ENCODE assay signal across 15 cellular contexts in the genomic region with DNA sequence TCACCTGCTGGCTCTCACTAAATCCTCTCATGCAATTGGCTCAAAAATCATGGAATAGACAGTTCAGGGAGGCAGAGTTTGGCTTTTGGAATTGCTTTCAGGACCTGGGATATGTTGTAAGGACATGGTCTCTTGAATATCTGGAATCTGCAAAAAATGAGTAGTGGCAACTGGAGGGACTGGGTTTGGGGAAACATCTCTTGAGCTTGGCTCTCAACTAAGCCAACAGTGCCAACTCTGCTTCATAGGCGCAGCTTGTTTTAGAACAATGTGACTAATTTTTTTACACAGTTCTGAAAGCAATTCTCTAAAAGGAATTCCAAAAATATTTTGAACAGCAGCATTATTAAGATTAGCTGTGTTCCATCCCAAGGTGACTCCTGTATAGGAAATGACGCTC.
A peak's percentile ranks its signal among the peaks of the same experiment; 100 is the strongest.
DNase-seq lines count a peak whose midpoint lies in the region; TF ChIP-seq lines count a peak whose summit lies in the region.
"Had no signal": no experiment of that assay in that cellular context is flagged by ENCODE, and none has a peak within 500 bp of the region (broad histone marks: within the 10 kb centered on the region; RNA-seq: fewer than 3 reads in every experiment).

No MANE protein-coding gene starts in this region.

- TF ChIP-seq POLR2A in thyroid gland (IDR thresholded peaks at IDR 0.05), result no peak

- peak; percentile 30 for DNase-seq in Ammon's horn (ENCODE audit: low spot score)
- DNase-seq in inferior parietal cortex (ENCODE audit: extremely low spot score), result peak; percentile 12
- peak; percentile 67 to 70 for DNase-seq in thyroid gland
- DNase-seq in cerebellar nuclear complex (lab: John Stamatoyannopoulos, UW), result no peak
- DNase-seq in KG1 (lab: John Stamatoyannopoulos, UW), result no peak
- DNase-seq: 8988T; ACHN; Caco-2; Calu3; CD4-positive, alpha-beta T cell; CD8-positive, alpha-beta T cell; DMS79 treated with DMSO at 0.1 percent for 48 hours had no signal

- intact Hi-C loops in thyroid gland (cut with DNase I), result no loop called here

- H3K4me3 ChIP-seq in thyroid gland (replicated peaks in 1 of 3), result no peak overlapping the region
- H3K4me3 ChIP-seq: BLaER1 treated with 17β-estradiol and CSF1 and Interleukin-3, amounts not matched to agents 10 nM and 100 nM; GM12878 had no signal

- H3K27ac ChIP-seq in thyroid gland, result peak overlapping the region; percentile 64 to 81 (median 75)
- H3K27ac ChIP-seq: BLaER1 treated with 17β-estradiol and CSF1 and Interleukin-3, amounts not matched to agents 10 nM and 100 nM; C4-2B had no signal

- no peak for TF ChIP-seq CTCF in thyroid gland (IDR thresholded peaks at IDR 0.05)

- H3K27me3 ChIP-seq in thyroid gland, result no peaks in the 10 kb centered on the region
- H3K27me3 ChIP-seq: BLaER1 treated with 17β-estradiol and CSF1 and Interleukin-3, amounts not matched to agents 10 nM and 100 nM had no signal

- H3K36me3 ChIP-seq in thyroid gland, result no peaks in the 10 kb centered on the region
- H3K36me3 ChIP-seq: BLaER1 treated with 17β-estradiol and CSF1 and Interleukin-3, amounts not matched to agents 10 nM and 100 nM had no signal

- WGBS in thyroid gland, 2 donors, result 20 to 40% methylated on average over 2 of the region's 2 CpGs

- H3K4me1 ChIP-seq in thyroid gland, result peaks cover 19 to 25% of the 10 kb centered on the region in 2 donors
- H3K4me1 ChIP-seq: Caco-2 had no signal

- H3K9me3 ChIP-seq in thyroid gland, result no peaks in the 10 kb centered on the region
- H3K9me3 ChIP-seq: Caco-2 had no signal

Comparison
In these comparisons a context has a peak if more than half of its experiments do, and no peak if none do; other contexts are left out.
1. DNase-seq: peak in Ammon's horn (single experiment), inferior parietal cortex (single experiment) and thyroid gland (2 of 2); none in cerebellar nuclear complex (0 of 2) and KG1 (single experiment).